ENCODE assay signal across 24 cellular contexts in genomic region chr17:71941920-71942319, GRCh38.
"Had no signal": no experiment of that assay in that cellular context is flagged by ENCODE, and none has a peak within 500 bp of the region (broad histone marks: within the 10 kb centered on the region; RNA-seq: fewer than 3 reads in every experiment).

No MANE protein-coding gene starts in this region.

- H2AFZ ChIP-seq: neural progenitor cell, parathyroid adenoma had no signal

- DNase-seq: kidney glomerular epithelial cell; left cardiac atrium; left lung; lower lobe of right lung; mammary epithelial cell; mesenchymal stem cell; naive thymus-derived CD8-positive, alpha-beta T cell; occipital lobe; psoas muscle; right lobe of liver; stimulated activated CD4-positive, alpha-beta T cell treated with anti-CD3 and anti-CD28 coated beads, Interleukin-1b, Interleukin-23, amount 100 ng/mL, for 48 hours; stimulated activated CD4-positive, alpha-beta T cell treated with anti-CD3 and anti-CD28 coated beads, Interleukin-2, amount 100 ng/mL, for 48 hours; stimulated activated CD4-positive, alpha-beta T cell treated with anti-CD3 and anti-CD28 coated beads, Interleukin-4, amount 100 ng/mL, for 4 hours; stimulated activated CD8-positive, alpha-beta memory T cell treated with anti-CD3 and anti-CD28 coated beads, Interleukin-4, amount 100 ng/mL, for 48 hours; stimulated activated naive CD4-positive, alpha-beta T cell treated with Interleukin-2 at 50 U/mL for 16 hours; stimulated activated naive CD8-positive, alpha-beta T cell treated with anti-CD3 and anti-CD28 coated beads, Interleukin-15, amount 100 ng/mL, for 72 hours; trophoblast cell; upper lobe of right lung had no signal

- H3K4me3 ChIP-seq: left lung, lower lobe of right lung, neural progenitor cell, psoas muscle, right lobe of liver, smooth muscle cell, upper lobe of right lung had no signal

- H3K79me2 ChIP-seq: parathyroid adenoma had no signal

- H3K4me1 ChIP-seq: left lung, lower lobe of right lung, neural progenitor cell, parathyroid adenoma, psoas muscle, right lobe of liver, upper lobe of right lung had no signal

- H3K36me3 ChIP-seq: left lung, lower lobe of right lung, neural progenitor cell, neutrophil, right lobe of liver, upper lobe of right lung had no signal

- H3K27me3 ChIP-seq: left lung, neural progenitor cell, neutrophil, right lobe of liver, upper lobe of right lung had no signal

- H3K4me1 Mint-ChIP-seq: naive thymus-derived CD8-positive, alpha-beta T cell; stimulated activated memory B cell treated with anti-CD40 and anti-IgM and Interleukin-4, amounts not matched to agents 10 μg/mL and 1 μg/mL and 100 μg/mL, for 72 hours; stimulated activated naive CD8-positive, alpha-beta T cell treated with anti-CD3 and anti-CD28 coated beads, Interleukin-15, amount 100 ng/mL, for 72 hours had no signal

- H3K27me3 Mint-ChIP-seq: stimulated activated memory B cell treated with anti-CD40 and anti-IgM and Interleukin-4, amounts not matched to agents 10 μg/mL and 1 μg/mL and 100 μg/mL, for 72 hours; stimulated activated naive CD8-positive, alpha-beta T cell treated with anti-CD3 and anti-CD28 coated beads, Interleukin-15, amount 100 ng/mL, for 72 hours had no signal

- H3K27ac Mint-ChIP-seq: naive thymus-derived CD8-positive, alpha-beta T cell; nephron; neural progenitor cell; stimulated activated memory B cell treated with anti-CD40 and anti-IgM and Interleukin-4, amounts not matched to agents 10 μg/mL and 1 μg/mL and 100 μg/mL, for 72 hours; stimulated activated naive CD8-positive, alpha-beta T cell treated with anti-CD3 and anti-CD28 coated beads, Interleukin-15, amount 100 ng/mL, for 72 hours had no signal

- H3K4me2 ChIP-seq: neural progenitor cell, smooth muscle cell had no signal

- H3K9me3 Mint-ChIP-seq: stimulated activated memory B cell treated with anti-CD40 and anti-IgM and Interleukin-4, amounts not matched to agents 10 μg/mL and 1 μg/mL and 100 μg/mL, for 72 hours had no signal

- H3K36me3 Mint-ChIP-seq: neural progenitor cell; stimulated activated memory B cell treated with anti-CD40 and anti-IgM and Interleukin-4, amounts not matched to agents 10 μg/mL and 1 μg/mL and 100 μg/mL, for 72 hours had no signal

- H3K4me3 Mint-ChIP-seq: naive thymus-derived CD8-positive, alpha-beta T cell; nephron; neural progenitor cell; stimulated activated memory B cell treated with anti-CD40 and anti-IgM and Interleukin-4, amounts not matched to agents 10 μg/mL and 1 μg/mL and 100 μg/mL, for 72 hours; stimulated activated naive CD8-positive, alpha-beta T cell treated with anti-CD3 and anti-CD28 coated beads, Interleukin-15, amount 100 ng/mL, for 72 hours had no signal

- H3K9me3 ChIP-seq: lower lobe of right lung, neutrophil, psoas muscle, right lobe of liver, upper lobe of right lung had no signal

- ATAC-seq: left lung; lower lobe of right lung; naive thymus-derived CD8-positive, alpha-beta T cell; stimulated activated memory B cell treated with anti-CD40 and anti-IgM and Interleukin-4, amounts not matched to agents 10 μg/mL and 1 μg/mL and 100 μg/mL, for 72 hours; stimulated activated naive CD8-positive, alpha-beta T cell treated with anti-CD3 and anti-CD28 coated beads, Interleukin-15, amount 100 ng/mL, for 72 hours; upper lobe of right lung had no signal

- H3K9ac ChIP-seq: neural progenitor cell, parathyroid adenoma had no signal

- H3K27ac ChIP-seq: left lung, lower lobe of right lung, neural progenitor cell, neutrophil, parathyroid adenoma, psoas muscle, right lobe of liver, upper lobe of right lung had no signal
